In the genomic region with DNA sequence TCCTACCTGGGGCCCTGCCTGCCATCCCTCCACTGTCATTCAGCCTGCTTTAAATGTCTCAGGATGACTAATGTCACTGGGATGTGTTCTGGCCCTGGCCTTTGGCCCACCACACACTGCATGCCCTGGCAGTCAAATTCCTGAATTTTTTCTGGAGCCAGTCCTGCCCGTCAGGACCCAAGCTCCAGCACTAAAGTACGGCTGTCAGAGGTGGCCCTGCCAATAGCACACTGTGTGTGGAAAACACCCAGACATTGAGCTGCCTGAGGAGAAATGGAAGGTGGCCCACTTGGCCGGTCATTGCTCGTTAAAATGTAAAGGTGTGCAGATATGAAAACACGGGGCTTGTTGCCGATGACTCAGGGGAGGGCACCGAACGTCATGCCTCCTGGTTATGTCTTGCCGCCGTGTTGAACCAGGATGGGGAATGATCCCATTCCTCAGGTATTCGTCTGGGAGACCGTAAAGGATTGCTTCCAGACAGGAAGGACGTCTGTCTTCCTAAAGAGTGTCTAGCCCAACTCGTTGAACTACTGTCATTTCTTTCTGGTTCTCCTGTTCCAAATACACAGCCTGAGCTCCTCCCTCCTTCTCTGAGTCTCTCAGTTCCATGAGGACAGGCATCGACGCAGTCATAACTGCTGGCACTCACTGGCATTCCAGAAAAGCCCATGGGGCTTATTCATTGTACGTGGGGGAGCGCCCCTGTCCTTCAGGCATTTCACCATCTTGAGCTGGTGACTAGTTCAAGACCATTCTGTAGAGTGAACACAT, we compare ENCODE assay signal across 10 cellular contexts. TPM values are rescaled to one million over a fixed set of nuclear protein-coding genes. Genes with fewer than 3 reads are reported as not detected.
DNase-seq lines count a peak whose midpoint lies in the region; ATAC-seq, FAIRE-seq and TF ChIP-seq lines count a peak whose summit lies in the region.
"Had no signal": no experiment of that assay in that cellular context is flagged by ENCODE, and none has a peak within 500 bp of the region (broad histone marks: within the 10 kb centered on the region; RNA-seq: fewer than 3 reads in every experiment).

No MANE protein-coding gene starts in this region.

- 60 to 66% methylated on average over 18 of the region's 18 CpGs for WGBS in pancreas, 2 donors

- no peak overlapping the region for H3K27ac ChIP-seq in pancreas

- H3K27me3 ChIP-seq in pancreas, result no peaks in the 10 kb centered on the region

- no peaks in the 10 kb centered on the region for H3K36me3 ChIP-seq in pancreas

- H3K4me1 ChIP-seq in pancreas, result no peaks in the 10 kb centered on the region

- DNase-seq in AG09309 (ENCODE audit: low read depth), result peak; percentile 31
- DNase-seq in fibroblast of villous mesenchyme (ENCODE audit: low read depth), result peak; percentile 78
- DNase-seq in pancreas, result no peak
- no peak for DNase-seq in left lobe of liver (ENCODE audit: low spot score)
- DNase-seq: activated B cell treated with CpG ODN at 0.5 μM for 24 hours had no signal

- no peak for TF ChIP-seq CTCF in AG09309 (IDR thresholded peaks at IDR 0.05; ENCODE audit: control insufficient read depth, insufficient read depth, low read depth, low read length, missing control alignments)
- no peak for TF ChIP-seq CTCF in fibroblast of villous mesenchyme (IDR thresholded peaks at IDR 0.05; ENCODE audit: insufficient read depth, low read depth, low read length)
- no peak for TF ChIP-seq CTCF in pancreas (IDR thresholded peaks at IDR 0.05)

- intact Hi-C loops in pancreas (cut with DNase I), result no loop called here

- peak; percentile 87 for ATAC-seq in SK-N-SH treated with all-trans-retinoic acid at 6 μM for 48 hours
- peak; percentile 31 to 57 (median 42) for ATAC-seq in pancreas
- no peak for ATAC-seq in GM18907 (IDR thresholded peaks at IDR 0.05; ENCODE audit: unreplicated experiment)
- ATAC-seq in GM21367 (IDR thresholded peaks at IDR 0.05; ENCODE audit: unreplicated experiment), result no peak
- no peak for ATAC-seq in HG03378 (IDR thresholded peaks at IDR 0.05; ENCODE audit: unreplicated experiment)
- no peak for ATAC-seq in left lobe of liver

- H3K4me3 ChIP-seq in AG09309 (ENCODE audit: control insufficient read depth, low read depth, low read length) (no peak overlapping the region), fibroblast of villous mesenchyme (ENCODE audit: low read depth, low read length) (no peak overlapping the region), pancreas (no peak overlapping the region)

- H3K9me3 ChIP-seq in pancreas, result no peaks in the 10 kb centered on the region

- no peak for FAIRE-seq in pancreas (lab: Jason Lieb, UNC)

TF ChIP-seq in SK-N-SH treated with all-trans-retinoic acid at 6 μM for 48 hours, 23 proteins besides CTCF, POLR2A, EP300 and RAD21:
- TF ChIP-seq, protein P1, sequence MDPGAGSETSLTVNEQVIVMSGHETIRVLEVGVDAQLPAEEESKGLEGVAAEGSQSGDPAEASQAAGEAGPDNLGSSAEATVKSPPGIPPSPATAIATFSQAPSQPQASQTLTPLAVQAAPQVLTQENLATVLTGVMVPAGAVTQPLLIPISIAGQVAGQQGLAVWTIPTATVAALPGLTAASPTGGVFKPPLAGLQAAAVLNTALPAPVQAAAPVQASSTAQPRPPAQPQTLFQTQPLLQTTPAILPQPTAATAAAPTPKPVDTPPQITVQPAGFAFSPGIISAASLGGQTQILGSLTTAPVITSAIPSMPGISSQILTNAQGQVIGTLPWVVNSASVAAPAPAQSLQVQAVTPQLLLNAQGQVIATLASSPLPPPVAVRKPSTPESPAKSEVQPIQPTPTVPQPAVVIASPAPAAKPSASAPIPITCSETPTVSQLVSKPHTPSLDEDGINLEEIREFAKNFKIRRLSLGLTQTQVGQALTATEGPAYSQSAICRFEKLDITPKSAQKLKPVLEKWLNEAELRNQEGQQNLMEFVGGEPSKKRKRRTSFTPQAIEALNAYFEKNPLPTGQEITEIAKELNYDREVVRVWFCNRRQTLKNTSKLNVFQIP (CRISPR knock-in tag; IDR thresholded peaks at IDR 0.05; ENCODE audit: borderline replicate concordance, low read depth), result no peak
- TF ChIP-seq CREB5 (CRISPR knock-in tag; IDR thresholded peaks at IDR 0.05; ENCODE audit: low read depth) (no peak), ZFP30 (CRISPR knock-in tag; IDR thresholded peaks at IDR 0.05) (no peak)

RNA-seq across cellular contexts. Expression of gene COL4A2, which starts 40.6 kb away (rescaled TPM):
- total RNA-seq in fibroblast of villous mesenchyme, result 756 and 1,116 TPM in 2 replicates
- 100 to 1,000 TPM in 1 of 6 donors, 10 to 100 TPM in 5; 18.4 to 130 (median 46.9) TPM for total RNA-seq in pancreas
- 10 to 100 TPM; 37.0 to 46.6 TPM for polyA plus RNA-seq in pancreas
- total RNA-seq in left lobe of liver, result 12.4 TPM
- total RNA-seq: activated B cell treated with CpG ODN at 0.5 μM for 24 hours had no signal
- polyA plus RNA-seq: CD14-positive monocyte had no signal

RNA-seq across cellular contexts. Expression of gene COL4A1, which starts 40.8 kb away (rescaled TPM):
- total RNA-seq in fibroblast of villous mesenchyme (1,391 and 1,673 TPM in 2 replicates), pancreas (100 to 1,000 TPM in 2 of 6 donors, 10 to 100 TPM in 4; 20.7 to 167 (median 51.7) TPM), left lobe of liver (9.1 TPM)
- polyA plus RNA-seq in pancreas, result 10 to 100 TPM; 22.5 to 35.0 TPM
- total RNA-seq: activated B cell treated with CpG ODN at 0.5 μM for 24 hours had no signal

Comparison
In these comparisons a context has a peak if more than half of its experiments do, and no peak if none do; other contexts are left out.
1. DNase-seq: peak in AG09309 (single experiment) and fibroblast of villous mesenchyme (single experiment); none in pancreas (0 of 6) and left lobe of liver (single experiment).
2. ATAC-seq: peak in SK-N-SH treated with all-trans-retinoic acid at 6 μM for 48 hours (single experiment) and pancreas (4 of 4); none in GM18907 (single experiment), GM21367 (single experiment), HG03378 (single experiment) and left lobe of liver (single experiment).